18 cellular contexts compared by ENCODE assay signal in genomic region chr1:66687333-66687732, GRCh38.
A peak's percentile ranks its signal among the peaks of the same experiment; 100 is the strongest.
DNase-seq lines count a peak whose midpoint lies in the region; ATAC-seq, FAIRE-seq and TF ChIP-seq lines count a peak whose summit lies in the region.
"Had no signal": no experiment of that assay in that cellular context is flagged by ENCODE, and none has a peak within 500 bp of the region (broad histone marks: within the 10 kb centered on the region; RNA-seq: fewer than 3 reads in every experiment).

No MANE protein-coding gene starts in this region.

- FAIRE-seq in D721Med (lab: Jason Lieb, UNC): no peak
- FAIRE-seq: G401.6, GM12892 had no signal

- H3K9me3 Mint-ChIP-seq in Caco-2 (ENCODE audit: unreplicated experiment) (no peaks in the 10 kb centered on the region), osteocyte (ENCODE audit: unreplicated experiment) (no peaks in the 10 kb centered on the region)
- H3K9me3 Mint-ChIP-seq in activated T-cell treated with anti-CD3 and anti-CD28 coated beads, Interleukin-2, amount 50 U/mL, for 72 hours: no peaks in the 10 kb centered on the region
- H3K9me3 Mint-ChIP-seq: CD4-positive, alpha-beta T cell; HFFc6 had no signal

- H3K36me3 ChIP-seq in Caco-2 (ENCODE audit: control insufficient read depth, insufficient read depth, low read length) (no peaks in the 10 kb centered on the region), ascending aorta (peaks cover 0 to under 1% of the 10 kb centered on the region in 2 donors)

- ATAC-seq in GM19035 (IDR thresholded peaks at IDR 0.05; ENCODE audit: unreplicated experiment): peak; percentile 43
- no peak for ATAC-seq in activated T-cell treated with anti-CD3 and anti-CD28 coated beads, Interleukin-2, amount 50 U/mL, for 72 hours (replicated peaks in 1 of 2)

- H3K27me3 Mint-ChIP-seq in Caco-2 (ENCODE audit: insufficient read depth, unreplicated experiment): peaks cover 7% of the 10 kb centered on the region
- H3K27me3 Mint-ChIP-seq in osteocyte (ENCODE audit: unreplicated experiment): no peaks in the 10 kb centered on the region
- no peaks in the 10 kb centered on the region for H3K27me3 Mint-ChIP-seq in activated T-cell treated with anti-CD3 and anti-CD28 coated beads, Interleukin-2, amount 50 U/mL, for 72 hours (ENCODE audit: low read depth)

- no peaks in the 10 kb centered on the region for H3K27me3 ChIP-seq in Caco-2 (replicated peaks; ENCODE audit: control insufficient read depth, insufficient read depth, low read length)
- H3K27me3 ChIP-seq in ascending aorta: no peaks in the 10 kb centered on the region

- H3K4me3 ChIP-seq in Caco-2 (ENCODE audit: low read depth, low read length) (no peak overlapping the region), ascending aorta (no peak overlapping the region)

- no TSS peak for BruUV-seq in Caco-2 (replicated peaks; lab: Mats Ljungman, UMichigan)

- no peaks in the 10 kb centered on the region for H3K9me3 ChIP-seq in Caco-2
- no peaks in the 10 kb centered on the region for H3K9me3 ChIP-seq in ascending aorta

- intact Hi-C loops in Caco-2 (cut with micrococcal nuclease; ENCODE audit: unreplicated experiment): no loop called here
- intact Hi-C loops in ascending aorta (cut with DNase I): no loop called here

- no peak for DNase-seq in Caco-2
- no peak for DNase-seq in ascending aorta (ENCODE audit: low spot score in 2 of 2)
- DNase-seq in osteocyte (ENCODE audit: extremely low spot score, unreplicated experiment): no peak
- DNase-seq in D721Med (ENCODE audit: insufficient read length, low spot score): no peak
- no peak for DNase-seq in activated T-cell treated with anti-CD3 and anti-CD28 coated beads, Interleukin-2, amount 50 U/mL, for 72 hours
- no peak for DNase-seq in ureter (ENCODE audit: low spot score)
- DNase-seq: ACHN; C1 segment of cervical spinal cord; CD4-positive, alpha-beta T cell; DMS153; DMS79 treated with DMSO at 0.1 percent for 48 hours; EL; HCEC 1CT; HFFc6 had no signal

- H3K27ac ChIP-seq in ascending aorta: peak overlapping the region; percentile 55 to 69
- H3K27ac ChIP-seq: HL-60 had no signal

- H3K4me1 Mint-ChIP-seq in Caco-2 (ENCODE audit: low read depth, unreplicated experiment): no peaks in the 10 kb centered on the region
- H3K4me1 Mint-ChIP-seq in osteocyte (ENCODE audit: unreplicated experiment): peaks cover 28% of the 10 kb centered on the region
- no peaks in the 10 kb centered on the region for H3K4me1 Mint-ChIP-seq in activated T-cell treated with anti-CD3 and anti-CD28 coated beads, Interleukin-2, amount 50 U/mL, for 72 hours (ENCODE audit: low read depth)

- no peaks in the 10 kb centered on the region for H3K4me1 ChIP-seq in Caco-2
- peaks cover 0 to 32% of the 10 kb centered on the region in 2 donors for H3K4me1 ChIP-seq in ascending aorta

- POLR2A ChIA-PET in Caco-2 (lab: Charles Lee): no interaction called here

- no peaks in the 10 kb centered on the region for H3K36me3 Mint-ChIP-seq in Caco-2 (ENCODE audit: insufficient read depth, unreplicated experiment)
- peaks cover 53% of the 10 kb centered on the region for H3K36me3 Mint-ChIP-seq in osteocyte (ENCODE audit: unreplicated experiment)
- no peaks in the 10 kb centered on the region for H3K36me3 Mint-ChIP-seq in activated T-cell treated with anti-CD3 and anti-CD28 coated beads, Interleukin-2, amount 50 U/mL, for 72 hours (ENCODE audit: insufficient read depth in 2 of 2)

- H3K4me3 Mint-ChIP-seq in Caco-2 (ENCODE audit: unreplicated experiment) (no peak overlapping the region), osteocyte (ENCODE audit: unreplicated experiment) (no peak overlapping the region)
- no peak overlapping the region for H3K4me3 Mint-ChIP-seq in activated T-cell treated with anti-CD3 and anti-CD28 coated beads, Interleukin-2, amount 50 U/mL, for 72 hours
- H3K4me3 Mint-ChIP-seq: CD4-positive, alpha-beta T cell; HFFc6 had no signal

- H3K27ac Mint-ChIP-seq in Caco-2 (ENCODE audit: unreplicated experiment): peak overlapping the region; percentile 62
- H3K27ac Mint-ChIP-seq in osteocyte (ENCODE audit: unreplicated experiment): peak overlapping the region; percentile 1
- H3K27ac Mint-ChIP-seq in activated T-cell treated with anti-CD3 and anti-CD28 coated beads, Interleukin-2, amount 50 U/mL, for 72 hours: no peak overlapping the region
- H3K27ac Mint-ChIP-seq: CD4-positive, alpha-beta T cell; HFFc6 had no signal

- CTCF ChIA-PET in Caco-2 (lab: Charles Lee): no interaction called here

- TF ChIP-seq CTCF in Caco-2 (IDR thresholded peaks at IDR 0.05; ENCODE audit: insufficient read depth in 1 of 2, low read depth in 1 of 2, low read length in 1 of 2, severe bottlenecking in 1 of 2, unreplicated experiment in 1 of 2): no peak
- TF ChIP-seq CTCF in ascending aorta (IDR thresholded peaks at IDR 0.05): no peak
- no peak for TF ChIP-seq CTCF in osteocyte (IDR thresholded peaks at IDR 0.05)
- no peak for TF ChIP-seq CTCF in D721Med (IDR thresholded peaks at IDR 0.05; ENCODE audit: insufficient read depth, missing control alignments)
